ENCODE assay signal across 15 cellular contexts in genomic region chr20:55472704-55473103, GRCh38.
"Had no signal": no experiment of that assay in that cellular context is flagged by ENCODE, and none has a peak within 500 bp of the region (broad histone marks: within the 10 kb centered on the region; RNA-seq: fewer than 3 reads in every experiment).

No MANE protein-coding gene starts in this region.

- DNase-seq: activated CD4-positive, alpha-beta T cell treated with anti-CD3 and anti-CD28 coated beads for 36 hours; activated CD8-positive, alpha-beta memory T cell treated with anti-CD3 and anti-CD28 coated beads, Interleukin-2, amount 50 U/mL, for 48 hours; activated CD8-positive, alpha-beta T cell treated with anti-CD3 and anti-CD28 coated beads, Interleukin-2, amount 10 ng/mL, durations not matched to agents 7 days and 5 days; activated naive CD4-positive, alpha-beta T cell treated with Interleukin-2 at 50 U/mL for 16 hours; activated naive CD8-positive, alpha-beta T cell treated with anti-CD3 and anti-CD28 coated beads, Interleukin-2, amount 50 U/mL, for 24 hours; colonic mucosa; foreskin melanocyte; heart left ventricle; left ventricle myocardium inferior; pancreas; stimulated activated CD4-positive, alpha-beta T cell treated with anti-CD3 and anti-CD28 coated beads, Interleukin-15, amount 100 ng/mL, for 24 hours; stimulated activated CD4-positive, alpha-beta T cell treated with anti-CD3 and anti-CD28 coated beads, Interleukin-4, amount 100 ng/mL, for 24 hours; upper lobe of left lung; WERI-Rb-1 had no signal

- H3K4me1 ChIP-seq: colonic mucosa, heart left ventricle, left ventricle myocardium inferior, pancreas, upper lobe of left lung had no signal

- H3K9me3 ChIP-seq: colonic mucosa, heart left ventricle, left ventricle myocardium inferior, pancreas, upper lobe of left lung had no signal

- H3K4me3 ChIP-seq: colonic mucosa, heart left ventricle, left ventricle myocardium inferior, pancreas, upper lobe of left lung had no signal

- H3K27ac ChIP-seq: colonic mucosa, heart left ventricle, left ventricle myocardium inferior, pancreas, upper lobe of left lung, WERI-Rb-1 had no signal

- H3K27me3 ChIP-seq: colonic mucosa, pancreas, upper lobe of left lung had no signal

- H3K36me3 ChIP-seq: colonic mucosa, heart left ventricle, left ventricle myocardium inferior, pancreas, upper lobe of left lung, WERI-Rb-1 had no signal

- ATAC-seq: activated CD4-positive, alpha-beta T cell treated with anti-CD3 and anti-CD28 coated beads for 36 hours; activated CD8-positive, alpha-beta T cell treated with anti-CD3 and anti-CD28 coated beads, Interleukin-2, amount 10 ng/mL, durations not matched to agents 7 days and 5 days; activated naive CD8-positive, alpha-beta T cell treated with anti-CD3 and anti-CD28 coated beads, Interleukin-2, amount 50 U/mL, for 24 hours; heart left ventricle; natural killer cell treated with Interleukin-12 subunit alpha and Interleukin-12 subunit beta and Interleukin-15 and Interleukin-18, amount 100 ng/mL, for 72 hours; pancreas had no signal
